Comparison of ENCODE assay signal across 24 cellular contexts in the genomic region with DNA sequence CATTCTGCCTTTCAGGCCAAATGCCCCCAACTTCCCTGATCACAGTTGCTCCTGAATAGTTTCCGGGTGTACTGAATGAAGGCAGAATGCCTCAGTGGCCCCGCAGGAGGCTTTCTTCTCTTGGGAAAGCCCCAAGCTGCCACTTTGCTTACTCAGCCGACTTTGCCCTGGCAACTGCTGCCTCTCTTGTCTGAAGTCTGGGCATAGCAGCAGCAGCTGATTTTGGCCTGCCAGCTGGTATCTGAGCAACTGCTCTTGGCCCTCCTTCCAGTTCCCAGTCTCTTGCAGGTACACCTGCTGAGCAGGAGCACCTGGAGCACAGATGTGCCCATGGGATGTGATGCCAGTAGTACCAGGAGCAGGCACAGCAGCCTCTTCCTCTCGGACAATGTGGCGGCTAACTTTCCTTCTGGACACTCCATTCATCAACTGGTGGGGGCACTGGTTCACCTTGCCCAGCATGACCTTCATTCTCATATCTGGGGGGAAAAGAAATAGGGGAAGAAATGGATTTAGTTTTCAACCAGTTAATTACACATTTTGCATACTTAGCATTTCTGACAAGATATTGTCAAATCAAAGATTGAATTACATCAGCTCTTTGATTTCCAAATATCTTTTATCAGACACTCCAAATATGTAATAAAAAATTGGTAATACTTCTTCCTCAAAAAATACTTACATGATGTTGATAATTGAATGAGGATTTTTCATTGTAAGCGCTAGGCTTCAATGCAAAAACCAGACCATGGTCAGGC.
A peak's percentile ranks its signal among the peaks of the same experiment; 100 is the strongest.
DNase-seq lines count a peak whose midpoint lies in the region; ATAC-seq and TF ChIP-seq lines count a peak whose summit lies in the region.
"Had no signal": no experiment of that assay in that cellular context is flagged by ENCODE, and none has a peak within 500 bp of the region (broad histone marks: within the 10 kb centered on the region; RNA-seq: fewer than 3 reads in every experiment).

No MANE protein-coding gene starts in this region.

- H3K9me3 ChIP-seq in body of pancreas (no peaks in the 10 kb centered on the region), mucosa of descending colon (no peaks in the 10 kb centered on the region)
- H3K9me3 ChIP-seq: heart left ventricle, left ventricle myocardium inferior, psoas muscle had no signal

- peak overlapping the region; percentile 24 to 54 (median 32) for H3K27ac ChIP-seq in body of pancreas
- H3K27ac ChIP-seq: heart left ventricle, left ventricle myocardium inferior, psoas muscle, skin epidermis had no signal

- H3K36me3 ChIP-seq in body of pancreas (replicated peaks in 1 of 2; ENCODE audit: insufficient read depth in 1 of 2, low read depth in 2 of 2) (no peaks in the 10 kb centered on the region), mucosa of descending colon (ENCODE audit: low read depth) (no peaks in the 10 kb centered on the region), H7 (replicated peaks; ENCODE audit: control insufficient read depth, insufficient read depth, low read length) (no peaks in the 10 kb centered on the region)
- H3K36me3 ChIP-seq: heart left ventricle, left ventricle myocardium inferior had no signal

- TF ChIP-seq CTCF in body of pancreas (IDR thresholded peaks at IDR 0.05) (no peak), mucosa of descending colon (IDR thresholded peaks at IDR 0.05) (no peak)

- no peaks in the 10 kb centered on the region for H3K4me1 Mint-ChIP-seq in activated T-cell treated with anti-CD3 and anti-CD28 coated beads, Interleukin-2, amount 50 U/mL, for 24 hours (ENCODE audit: low read depth)
- H3K4me1 Mint-ChIP-seq: activated CD4-positive, alpha-beta T cell treated with anti-CD3 and anti-CD28 coated beads, Interleukin-2, amount 10 ng/mL, durations not matched to agents 24 days and 14 days; activated naive CD4-positive, alpha-beta T cell treated with anti-CD3 and anti-CD28 coated beads, Interleukin-2, amount 50 U/mL, for 24 hours; B cell; GM23338 had no signal

- H3K27me3 ChIP-seq in body of pancreas (no peaks in the 10 kb centered on the region), H7 (ENCODE audit: control insufficient read depth, insufficient read depth, low read length) (no peaks in the 10 kb centered on the region)
- H3K27me3 ChIP-seq: heart left ventricle had no signal

- H3K27me3 Mint-ChIP-seq in activated T-cell treated with anti-CD3 and anti-CD28 coated beads, Interleukin-2, amount 50 U/mL, for 24 hours: no peaks in the 10 kb centered on the region
- H3K27me3 Mint-ChIP-seq: activated CD4-positive, alpha-beta T cell treated with anti-CD3 and anti-CD28 coated beads, Interleukin-2, amount 10 ng/mL, durations not matched to agents 24 days and 14 days; activated naive CD4-positive, alpha-beta T cell treated with anti-CD3 and anti-CD28 coated beads, Interleukin-2, amount 50 U/mL, for 24 hours; B cell had no signal

- DNase-seq in NCI-H345 (lab: John Stamatoyannopoulos, UW) (peak; percentile 28), NCI-H345 treated with DMSO at 0.1 percent for 48 hours (lab: John Stamatoyannopoulos, UW; ENCODE audit: unreplicated experiment) (no peak), body of pancreas (peak; percentile 57 to 82 (median 74)), mucosa of descending colon (no peak), superior temporal gyrus (ENCODE audit: extremely low spot score) (no peak), H7 (no peak), Right ventricle myocardium inferior (ENCODE audit: missing footprints) (no peak)
- no peak for DNase-seq in activated T-cell treated with anti-CD3 and anti-CD28 coated beads, Interleukin-2, amount 50 U/mL, for 24 hours
- DNase-seq: activated CD4-positive, alpha-beta T cell treated with anti-CD3 and anti-CD28 coated beads, Interleukin-2, amount 10 ng/mL, durations not matched to agents 24 days and 14 days; aorta; caudate nucleus; dermis blood vessel endothelial cell; heart left ventricle; left ventricle myocardium inferior; MV-4-11; NCI-H2029; psoas muscle; stimulated activated naive CD4-positive, alpha-beta T cell had no signal

- intact Hi-C loops in body of pancreas (cut with DNase I): no loop called here
- intact Hi-C loops in mucosa of descending colon (cut with DNase I, micrococcal nuclease): no loop called here
- intact Hi-C loops in Right ventricle myocardium inferior (cut with DNase I): no loop called here

- ATAC-seq in body of pancreas: peak; percentile 81
- peak; percentile 31 for ATAC-seq in mucosa of descending colon
- ATAC-seq in Right ventricle myocardium inferior: no peak
- ATAC-seq: GM23338, heart left ventricle had no signal

- H3K27ac Mint-ChIP-seq in activated T-cell treated with anti-CD3 and anti-CD28 coated beads, Interleukin-2, amount 50 U/mL, for 24 hours: no peak overlapping the region
- H3K27ac Mint-ChIP-seq: activated CD4-positive, alpha-beta T cell treated with anti-CD3 and anti-CD28 coated beads, Interleukin-2, amount 10 ng/mL, durations not matched to agents 24 days and 14 days; activated naive CD4-positive, alpha-beta T cell treated with anti-CD3 and anti-CD28 coated beads, Interleukin-2, amount 50 U/mL, for 24 hours; activated T-helper 1 cell treated with anti-CD3 and anti-CD28 coated beads, Interleukin-12 subunit alpha, Interleukin-12 subunit beta, Interleukin-2, Interleukin-4 antibody, amounts not matched to agents 30 ng/mL and 10 ng/mL and 1 ng/mL, durations not matched to agents 14 hours and 24 hours and 36 hours; B cell; GM23338; T-helper 1 cell treated with Interleukin-12 subunit alpha and Interleukin-12 subunit beta and Interleukin-4 antibody, amounts not matched to agents 30 μg/mL and 1 μg/mL, for 36 hours had no signal

- WGBS in body of pancreas, 2 donors: 49 to 56% methylated on average over 6 of the region's 6 CpGs

- H3K4me3 ChIP-seq in body of pancreas (no peak overlapping the region), mucosa of descending colon (no peak overlapping the region), H7 (ENCODE audit: insufficient read depth, low read depth, low read length) (no peak overlapping the region)
- H3K4me3 ChIP-seq: GM23338, heart left ventricle, left ventricle myocardium inferior, psoas muscle, skin epidermis had no signal

- TF ChIP-seq POLR2A in body of pancreas (IDR thresholded peaks at IDR 0.05): no peak

- peaks cover 2% of the 10 kb centered on the region for H3K9me3 Mint-ChIP-seq in activated T-cell treated with anti-CD3 and anti-CD28 coated beads, Interleukin-2, amount 50 U/mL, for 24 hours
- H3K9me3 Mint-ChIP-seq: activated CD4-positive, alpha-beta T cell treated with anti-CD3 and anti-CD28 coated beads, Interleukin-2, amount 10 ng/mL, durations not matched to agents 24 days and 14 days; activated naive CD4-positive, alpha-beta T cell treated with anti-CD3 and anti-CD28 coated beads, Interleukin-2, amount 50 U/mL, for 24 hours; activated T-helper 1 cell treated with anti-CD3 and anti-CD28 coated beads, Interleukin-12 subunit alpha, Interleukin-12 subunit beta, Interleukin-2, Interleukin-4 antibody, amounts not matched to agents 30 ng/mL and 10 ng/mL and 1 ng/mL, durations not matched to agents 14 hours and 24 hours and 36 hours; GM23338; T-helper 1 cell treated with Interleukin-12 subunit alpha and Interleukin-12 subunit beta and Interleukin-4 antibody, amounts not matched to agents 30 μg/mL and 1 μg/mL, for 36 hours had no signal

- no peaks in the 10 kb centered on the region for H3K36me3 Mint-ChIP-seq in activated T-cell treated with anti-CD3 and anti-CD28 coated beads, Interleukin-2, amount 50 U/mL, for 24 hours (ENCODE audit: low read depth)
- H3K36me3 Mint-ChIP-seq: activated naive CD4-positive, alpha-beta T cell treated with anti-CD3 and anti-CD28 coated beads, Interleukin-2, amount 50 U/mL, for 24 hours had no signal

- H3K4me1 ChIP-seq in body of pancreas: peaks cover 13% of the 10 kb centered on the region
- no peaks in the 10 kb centered on the region for H3K4me1 ChIP-seq in mucosa of descending colon (ENCODE audit: low read depth)
- H3K4me1 ChIP-seq: heart left ventricle, left ventricle myocardium inferior, psoas muscle had no signal

- no peak overlapping the region for H3K4me3 Mint-ChIP-seq in activated T-cell treated with anti-CD3 and anti-CD28 coated beads, Interleukin-2, amount 50 U/mL, for 24 hours
- H3K4me3 Mint-ChIP-seq: activated CD4-positive, alpha-beta T cell treated with anti-CD3 and anti-CD28 coated beads, Interleukin-2, amount 10 ng/mL, durations not matched to agents 24 days and 14 days; activated naive CD4-positive, alpha-beta T cell treated with anti-CD3 and anti-CD28 coated beads, Interleukin-2, amount 50 U/mL, for 24 hours; activated T-helper 1 cell treated with anti-CD3 and anti-CD28 coated beads, Interleukin-12 subunit alpha, Interleukin-12 subunit beta, Interleukin-2, Interleukin-4 antibody, amounts not matched to agents 30 ng/mL and 10 ng/mL and 1 ng/mL, durations not matched to agents 14 hours and 24 hours and 36 hours; B cell; GM23338; T-helper 1 cell treated with Interleukin-12 subunit alpha and Interleukin-12 subunit beta and Interleukin-4 antibody, amounts not matched to agents 30 μg/mL and 1 μg/mL, for 36 hours had no signal

Comparison
In these comparisons a context has a peak if more than half of its experiments do, and no peak if none do; other contexts are left out.
1. DNase-seq: peak in NCI-H345 (single experiment) and body of pancreas (4 of 4); none in NCI-H345 treated with DMSO at 0.1 percent for 48 hours (single experiment), mucosa of descending colon (0 of 3), activated T-cell treated with anti-CD3 and anti-CD28 coated beads, Interleukin-2, amount 50 U/mL, for 24 hours (single experiment), superior temporal gyrus (single experiment), H7 (single experiment) and Right ventricle myocardium inferior (single experiment).